20 cellular contexts compared by ENCODE assay signal in genomic region chr7:13518738-13519137, GRCh38.
DNase-seq lines count a peak whose midpoint lies in the region; ATAC-seq, FAIRE-seq and TF ChIP-seq lines count a peak whose summit lies in the region.
"Had no signal": no experiment of that assay in that cellular context is flagged by ENCODE, and none has a peak within 500 bp of the region (broad histone marks: within the 10 kb centered on the region; RNA-seq: fewer than 3 reads in every experiment).

No MANE protein-coding gene starts in this region.

- H3K4me1 Mint-ChIP-seq in activated T-cell treated with anti-CD3 and anti-CD28 coated beads, Interleukin-2, amount 50 U/mL, for 24 hours (ENCODE audit: low read depth) = no peaks in the 10 kb centered on the region
- H3K4me1 Mint-ChIP-seq: B cell; CD4-positive, CD25-positive, alpha-beta regulatory T cell; GM23338 had no signal

- BruUV-seq in K562 (replicated peaks; lab: Mats Ljungman, UMichigan) = no TSS peak

- intact Hi-C loops in K562 (cut with micrococcal nuclease) = no loop called here
- intact Hi-C loops in pancreas (cut with DNase I) = no loop called here

- no peaks in the 10 kb centered on the region for H3K9me3 Mint-ChIP-seq in activated T-cell treated with anti-CD3 and anti-CD28 coated beads, Interleukin-2, amount 50 U/mL, for 24 hours
- H3K9me3 Mint-ChIP-seq: CD8-positive, alpha-beta T cell; GM23338; H9 had no signal

- no peaks in the 10 kb centered on the region for H3K27me3 ChIP-seq in K562 (ENCODE audit: control insufficient read depth in 2 of 2, insufficient read depth in 2 of 2, low read length in 2 of 2)
- H3K27me3 ChIP-seq in pancreas = no peaks in the 10 kb centered on the region
- H3K27me3 ChIP-seq: BLaER1 had no signal

- no peaks in the 10 kb centered on the region for H3K27me3 Mint-ChIP-seq in activated T-cell treated with anti-CD3 and anti-CD28 coated beads, Interleukin-2, amount 50 U/mL, for 24 hours
- H3K27me3 Mint-ChIP-seq: B cell; CD4-positive, CD25-positive, alpha-beta regulatory T cell had no signal

- FAIRE-seq in A204.1 (lab: Jason Lieb, UNC) (peak; percentile 44), G401.6 (lab: Jason Lieb, UNC) (peak; percentile 52), K562 (lab: Jason Lieb, UNC) (no peak), pancreas (lab: Jason Lieb, UNC) (peak; percentile 13)
- FAIRE-seq: GM12891, GM18507 had no signal

- H3K36me3 ChIP-seq in K562 (ENCODE audit: control insufficient read depth, insufficient read depth, low read length) (no peaks in the 10 kb centered on the region), pancreas (no peaks in the 10 kb centered on the region)
- H3K36me3 ChIP-seq: BLaER1 had no signal

- no peak overlapping the region for H2AFZ ChIP-seq in K562 (ENCODE audit: low read depth, low read length)
- H2AFZ ChIP-seq: GM23338 had no signal

- ATAC-seq in K562 (no peak), pancreas (no peak)
- ATAC-seq: CD8-positive, alpha-beta T cell; GM23338; HCT116 had no signal

- POLR2A ChIA-PET in K562 (lab: Yijun Ruan, JAX) = no interaction called here

- no peaks in the 10 kb centered on the region for H4K20me1 ChIP-seq in K562 (replicated peaks; ENCODE audit: control insufficient read depth, insufficient read depth, low read length)
- H4K20me1 ChIP-seq: BLaER1 had no signal

- H3K4me2 ChIP-seq in K562 (ENCODE audit: insufficient read depth, low read length) = no peak overlapping the region
- H3K4me2 ChIP-seq: BLaER1, GM23338 had no signal

- H3K36me3 Mint-ChIP-seq in activated T-cell treated with anti-CD3 and anti-CD28 coated beads, Interleukin-2, amount 50 U/mL, for 24 hours (ENCODE audit: low read depth) = no peaks in the 10 kb centered on the region
- H3K36me3 Mint-ChIP-seq: CD4-positive, CD25-positive, alpha-beta regulatory T cell; CD8-positive, alpha-beta T cell had no signal

- in situ Hi-C loops in K562 (cut with MboI) = no loop called here

- DNase-seq in K562 (ENCODE audit: extremely low read depth in 1 of 4, low spot score in 3 of 4) (no peak), pancreas (no peak)
- DNase-seq in activated T-cell treated with anti-CD3 and anti-CD28 coated beads, Interleukin-2, amount 50 U/mL, for 24 hours = no peak
- DNase-seq in stimulated activated naive CD4-positive, alpha-beta T cell treated with Interleukin-2 at 50 U/mL for 16 hours (lab: John Stamatoyannopoulos, UW) = no peak
- DNase-seq: Caco-2; CD4-positive, CD25-positive, alpha-beta regulatory T cell; CD8-positive, alpha-beta T cell; DMS153; DND-41; GDM1; H9 had no signal

- H3K9me3 ChIP-seq in K562 (replicated peaks; ENCODE audit: control insufficient read depth, insufficient read depth, low read depth, low read length) = no peaks in the 10 kb centered on the region
- H3K9me3 ChIP-seq in pancreas = no peaks in the 10 kb centered on the region
- H3K9me3 ChIP-seq: BLaER1, Caco-2 had no signal

- no peak for TF ChIP-seq POLR2A in K562 (conservative IDR thresholded peaks at IDR 0.05)

- TF ChIP-seq EP300 in K562 (IDR thresholded peaks at IDR 0.05; ENCODE audit: low read length) = no peak

- H3K4me1 ChIP-seq in K562 (replicated peaks in 1 of 2; ENCODE audit: control insufficient read depth in 2 of 2, insufficient read depth in 2 of 2, low read length in 2 of 2) (no peaks in the 10 kb centered on the region), pancreas (peaks cover 5 to 12% (median 9%) of the 10 kb centered on the region in 3 donors)
- H3K4me1 ChIP-seq: BLaER1, Caco-2 had no signal

- no peak overlapping the region for H3K27ac Mint-ChIP-seq in activated T-cell treated with anti-CD3 and anti-CD28 coated beads, Interleukin-2, amount 50 U/mL, for 24 hours
- H3K27ac Mint-ChIP-seq: B cell; CD4-positive, CD25-positive, alpha-beta regulatory T cell; CD8-positive, alpha-beta T cell; GM23338; H9 had no signal

- TF ChIP-seq CTCF in K562 (IDR thresholded peaks at IDR 0.05 in 2 of 3, conservative IDR thresholded peaks at IDR 0.05 in 1 of 3; ENCODE audit: insufficient read depth in 2 of 3, low read depth in 1 of 3, low read length in 3 of 3) = no peak
- TF ChIP-seq CTCF in pancreas (IDR thresholded peaks at IDR 0.05) = no peak

- H3K9me1 ChIP-seq in K562 (ENCODE audit: control insufficient read depth, insufficient read depth, low read length) = no peaks in the 10 kb centered on the region

- H3K27ac ChIP-seq in K562 (ENCODE audit: extremely low read depth, low read depth, low read length) (no peak overlapping the region), pancreas (no peak overlapping the region)
- H3K27ac ChIP-seq: BLaER1, C4-2B had no signal

- H3K4me3 ChIP-seq in K562 (no peak overlapping the region), pancreas (no peak overlapping the region)
- H3K4me3 ChIP-seq: BLaER1, GM23338 had no signal

- no peaks in the 10 kb centered on the region for H3K79me2 ChIP-seq in K562 (ENCODE audit: control insufficient read depth, insufficient read depth, low read length)

- CTCF ChIA-PET in K562 (lab: Yijun Ruan, JAX; ENCODE audit: low intra/inter-chr PET ratio) = no interaction called here

- H3K4me3 Mint-ChIP-seq in activated T-cell treated with anti-CD3 and anti-CD28 coated beads, Interleukin-2, amount 50 U/mL, for 24 hours = no peak overlapping the region
- H3K4me3 Mint-ChIP-seq: B cell; CD4-positive, CD25-positive, alpha-beta regulatory T cell; CD8-positive, alpha-beta T cell; GM23338; H9 had no signal

- H3K9ac ChIP-seq in K562 (ENCODE audit: insufficient read depth in 1 of 2, low read depth in 2 of 2, low read length in 2 of 2) = no peak overlapping the region
- H3K9ac ChIP-seq: BLaER1 had no signal

- TF ChIP-seq RAD21 in K562 (CRISPR knock-in tag; conservative IDR thresholded peaks at IDR 0.05 in 1 of 2, IDR thresholded peaks at IDR 0.05 in 1 of 2) = no peak

- WGBS in K562 (ENCODE audit: insufficient coverage, low coverage, missing lambda C conversion rate) = 0% methylated on average over 1 of the region's 1 CpG
- whole genome bisulfite sequencing in pancreas, 2 donors = 95 to 100% methylated on average over 1 of the region's 1 CpG

TF ChIP-seq in K562, 482 proteins besides CTCF, POLR2A, EP300 and RAD21:
- TF ChIP-seq CEBPG (CRISPR knock-in tag; IDR thresholded peaks at IDR 0.05) (no peak), CEBPG (tag; conservative IDR thresholded peaks at IDR 0.05 in 1 of 2, IDR thresholded peaks at IDR 0.05 in 1 of 2) (peak in 1 of 2 experiments; percentile 59; a peak in 1 of 4 replicates), CEBPB (tag; IDR thresholded peaks at IDR 0.05) (peak; percentile 60; the same call in 1 of the 2 replicates), SRF (CRISPR knock-in tag; IDR thresholded peaks at IDR 0.05) (no peak), RBM15 (IDR thresholded peaks at IDR 0.05; ENCODE audit: insufficient read depth, low read length) (no peak), RBM17 (IDR thresholded peaks at IDR 0.05; ENCODE audit: borderline replicate concordance, low read depth, low read length) (no peak), EGR1 (conservative IDR thresholded peaks at IDR 0.05) (no peak), DLX4 (CRISPR knock-in tag; IDR thresholded peaks at IDR 0.05) (no peak), CLOCK (CRISPR knock-in tag; IDR thresholded peaks at IDR 0.05; ENCODE audit: borderline replicate concordance) (no peak), KHSRP (IDR thresholded peaks at IDR 0.05) (no peak), CBFB (CRISPR knock-in tag; IDR thresholded peaks at IDR 0.05) (no peak), ZNF75A (CRISPR knock-in tag; IDR thresholded peaks at IDR 0.05) (no peak), POLR2B (IDR thresholded peaks at IDR 0.05; ENCODE audit: low read depth, partially characterized antibody) (no peak)
